In genomic region chr7:2732959-2733584, GRCh38 we compare ENCODE assay signal across 1 cellular context.
TF ChIP-seq lines count a peak whose summit lies in the region.

No MANE protein-coding gene starts in this region.

TF ChIP-seq in K562, 482 proteins besides CTCF, POLR2A, EP300 and RAD21 (continued from another document and continues in another):
- no peak for TF ChIP-seq TSHZ1 (CRISPR knock-in tag; IDR thresholded peaks at IDR 0.05)
- TF ChIP-seq FOS (IDR thresholded peaks at IDR 0.05; ENCODE audit: extremely low read depth, insufficient read length) = no peak
- no peak for TF ChIP-seq ZBED1 (IDR thresholded peaks at IDR 0.05)
- no peak for TF ChIP-seq CREB1 (IDR thresholded peaks at IDR 0.05)
- TF ChIP-seq CREB1 (CRISPR knock-in tag; IDR thresholded peaks at IDR 0.05) = no peak
- no peak for TF ChIP-seq ZNF77 (CRISPR knock-in tag; IDR thresholded peaks at IDR 0.05)
- TF ChIP-seq HDAC2 (IDR thresholded peaks at IDR 0.05) = peak; percentile 75
- TF ChIP-seq SMARCE1 (IDR thresholded peaks at IDR 0.05) = peak; percentile 52; the same call in 1 of the 2 replicates
- TF ChIP-seq RFX5 (IDR thresholded peaks at IDR 0.05; ENCODE audit: low read depth, low read length) = no peak
- TF ChIP-seq HMGXB4 (CRISPR knock-in tag; IDR thresholded peaks at IDR 0.05) = no peak
- no peak for TF ChIP-seq RBM15 (IDR thresholded peaks at IDR 0.05; ENCODE audit: insufficient read depth, low read length)
- TF ChIP-seq ARID3A (IDR thresholded peaks at IDR 0.05; ENCODE audit: borderline replicate concordance, low read depth, low read length) = no peak
- TF ChIP-seq MITF (IDR thresholded peaks at IDR 0.05) = no peak
- TF ChIP-seq CREB5 (CRISPR knock-in tag; IDR thresholded peaks at IDR 0.05) = no peak
- no peak for TF ChIP-seq ZNF274 (IDR thresholded peaks at IDR 0.05; ENCODE audit: borderline replicate concordance, low read depth, low read length)
- TF ChIP-seq ATF2 (CRISPR knock-in tag; IDR thresholded peaks at IDR 0.05) = no peak
- TF ChIP-seq ZBTB11 (CRISPR knock-in tag; IDR thresholded peaks at IDR 0.05) = peak in 1 of 3 experiments; percentile 68; a peak in 2 of 6 replicates
- TF ChIP-seq ZNF316 (IDR thresholded peaks at IDR 0.05) = peak; percentile 25; the same call in 1 of the 2 replicates
- peak; percentile 56; the same call in 1 of the 2 replicates for TF ChIP-seq NCOR1 (IDR thresholded peaks at IDR 0.05)
- TF ChIP-seq BACH1 (tag; IDR thresholded peaks at IDR 0.05) = no peak; the same call in 1 of the 2 replicates
- TF ChIP-seq ZFX (CRISPR knock-in tag; IDR thresholded peaks at IDR 0.05) = peak; percentile 29; the same call in 1 of the 2 replicates
- TF ChIP-seq POLR2G (IDR thresholded peaks at IDR 0.05; ENCODE audit: low read depth, low read length) = no peak
- TF ChIP-seq CBFA2T3 (IDR thresholded peaks at IDR 0.05) = peak; percentile 73
- peak; percentile 46; the same call in 1 of the 2 replicates for TF ChIP-seq BHLHE40 (IDR thresholded peaks at IDR 0.05; ENCODE audit: low read length)
- peak; percentile 82 for TF ChIP-seq PKNOX1 (IDR thresholded peaks at IDR 0.05)
- no peak for TF ChIP-seq CBX1 (IDR thresholded peaks at IDR 0.05; ENCODE audit: low read depth)
- TF ChIP-seq ZFP36 (IDR thresholded peaks at IDR 0.05; ENCODE audit: low read depth, low read length, partially characterized antibody) = no peak
- peak; percentile 26; the same call in 1 of the 2 replicates for TF ChIP-seq ZNF24 (IDR thresholded peaks at IDR 0.05)
- no peak for TF ChIP-seq HDAC3 (IDR thresholded peaks at IDR 0.05; ENCODE audit: borderline replicate concordance, partially characterized antibody)
- TF ChIP-seq BCOR (IDR thresholded peaks at IDR 0.05) = no peak
- no peak for TF ChIP-seq RBM39 (optimal IDR thresholded peaks at IDR 0.05; ENCODE audit: low read depth, low read length)
- TF ChIP-seq PTTG1 (tag; IDR thresholded peaks at IDR 0.05; ENCODE audit: low read depth) = no peak
- no peak for TF ChIP-seq ZNF696 (CRISPR knock-in tag; conservative IDR thresholded peaks at IDR 0.05)
- TF ChIP-seq FOXK2 (conservative IDR thresholded peaks at IDR 0.05 in 1 of 2, IDR thresholded peaks at IDR 0.05 in 1 of 2; ENCODE audit: low read depth in 2 of 2) = peak; percentile 56 to 74; a peak in 2 of 4 replicates
- no peak for TF ChIP-seq PYGO2 (tag; IDR thresholded peaks at IDR 0.05)
- TF ChIP-seq NCOA2 (IDR thresholded peaks at IDR 0.05; ENCODE audit: partially characterized antibody in 2 of 2) = no peak
- peak; percentile 61 for TF ChIP-seq ETV5 (CRISPR knock-in tag; IDR thresholded peaks at IDR 0.05; ENCODE audit: low read depth)
- TF ChIP-seq VEZF1 (CRISPR knock-in tag; IDR thresholded peaks at IDR 0.05) = peak; percentile 53
- TF ChIP-seq XRCC3 (IDR thresholded peaks at IDR 0.05) = no peak
- TF ChIP-seq THRA (IDR thresholded peaks at IDR 0.05) = no peak
- peak; percentile 39; the same call in 1 of the 2 replicates for TF ChIP-seq FOXM1 (IDR thresholded peaks at IDR 0.05; ENCODE audit: low read depth)
- no peak for TF ChIP-seq FOXM1 (CRISPR knock-in tag; IDR thresholded peaks at IDR 0.05; ENCODE audit: low read depth)
- no peak for TF ChIP-seq ZNF507 (tag; conservative IDR thresholded peaks at IDR 0.05)
- peak in 1 of 2 experiments; percentile 20; a peak in 1 of 4 replicates for TF ChIP-seq ARNT (IDR thresholded peaks at IDR 0.05)
- TF ChIP-seq SMAD1 (IDR thresholded peaks at IDR 0.05; ENCODE audit: low read depth, low read length, partially characterized antibody) = no peak
- TF ChIP-seq FOXJ2 (tag; IDR thresholded peaks at IDR 0.05) = no peak
- peak; percentile 41; the same call in 1 of the 2 replicates for TF ChIP-seq ZNF589 (CRISPR knock-in tag; IDR thresholded peaks at IDR 0.05; ENCODE audit: low read depth)
- no peak for TF ChIP-seq NBN (IDR thresholded peaks at IDR 0.05; ENCODE audit: low read depth)
